In genomic region chr3:160879859-160880258, GRCh38 we compare ENCODE assay signal across 18 cellular contexts.
"Had no signal": no experiment of that assay in that cellular context is flagged by ENCODE, and none has a peak within 500 bp of the region (broad histone marks: within the 10 kb centered on the region; RNA-seq: fewer than 3 reads in every experiment).

No MANE protein-coding gene starts in this region.

- H3K27ac ChIP-seq: esophagus squamous epithelium, sigmoid colon, upper lobe of right lung had no signal

- DNase-seq: activated CD4-positive, alpha-beta memory T cell treated with anti-CD3 and anti-CD28 coated beads, Interleukin-2, amount 10 ng/mL, durations not matched to agents 7 days and 5 days; activated CD4-positive, alpha-beta T cell treated with anti-CD3 and anti-CD28 coated beads for 48 hours; activated CD4-positive, CD25-positive, alpha-beta regulatory T cell; activated naive CD4-positive, alpha-beta T cell treated with Interleukin-2 at 50 U/mL for 16 hours; activated naive CD8-positive, alpha-beta T cell treated with anti-CD3 and anti-CD28 coated beads, Interleukin-2, amount 10 ng/mL, durations not matched to agents 7 days and 5 days; activated T-cell treated with anti-CD3 and anti-CD28 coated beads, Interleukin-2, amount 50 U/mL, for 24 hours; anterior cingulate cortex; caudate nucleus; effector memory CD8-positive, alpha-beta T cell; esophagus squamous epithelium; left ventricle myocardium superior; nephron progenitor cell; nucleus accumbens; posterior cingulate gyrus; sigmoid colon; stimulated activated CD4-positive, alpha-beta T cell treated with anti-CD3 and anti-CD28 coated beads, Interleukin-4, amount 100 ng/mL, for 24 hours; upper lobe of right lung had no signal

- H3K27me3 ChIP-seq: esophagus squamous epithelium, sigmoid colon, upper lobe of right lung had no signal

- ATAC-seq: effector memory CD8-positive, alpha-beta T cell; left ventricle myocardium superior; stimulated activated effector memory CD8-positive, alpha-beta T cell treated with anti-CD3 and anti-CD28 coated beads, Interleukin-12 subunit alpha, Interleukin-12 subunit beta, amount 100 ng/mL, for 72 hours; upper lobe of right lung had no signal

- H3K4me1 ChIP-seq: esophagus squamous epithelium, upper lobe of right lung had no signal

- H3K36me3 ChIP-seq: esophagus squamous epithelium, sigmoid colon, upper lobe of right lung had no signal

- H3K4me3 ChIP-seq: esophagus squamous epithelium, sigmoid colon, upper lobe of right lung had no signal

- H3K9me3 ChIP-seq: upper lobe of right lung had no signal
